Comparison of ENCODE assay signal across 24 cellular contexts in the genomic region with DNA sequence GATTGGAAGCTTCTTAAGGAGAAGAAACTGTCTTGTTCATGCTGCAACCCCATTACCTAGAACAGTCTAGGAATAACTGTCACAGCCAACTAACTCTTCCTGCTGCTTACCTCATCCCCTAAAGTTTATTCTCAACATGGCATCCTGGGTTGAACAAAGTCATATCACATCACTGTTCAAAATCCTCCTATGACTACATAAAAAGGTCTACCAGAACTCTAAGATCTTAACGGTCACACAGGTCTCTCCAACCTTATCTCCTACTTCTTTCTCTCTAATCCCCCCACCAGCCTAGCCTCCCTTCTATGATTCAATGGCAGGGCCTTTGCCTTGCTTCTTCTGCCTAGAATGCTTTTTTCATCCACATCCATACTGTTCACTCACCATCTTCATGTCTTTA.
DNase-seq lines count a peak whose midpoint lies in the region; ATAC-seq and TF ChIP-seq lines count a peak whose summit lies in the region.
"Had no signal": no experiment of that assay in that cellular context is flagged by ENCODE, and none has a peak within 500 bp of the region (broad histone marks: within the 10 kb centered on the region; RNA-seq: fewer than 3 reads in every experiment).

No MANE protein-coding gene starts in this region.

- peak; percentile 42 for ATAC-seq in activated CD4-positive, alpha-beta T cell treated with anti-CD3 and anti-CD28 coated beads for 36 hours
- ATAC-seq in T-helper 17 cell = no peak
- ATAC-seq in GM19324 (IDR thresholded peaks at IDR 0.05; ENCODE audit: low FRiP score, unreplicated experiment) = no peak
- ATAC-seq: Panc1 had no signal

- H3K27ac Mint-ChIP-seq in activated CD4-positive, alpha-beta T cell treated with anti-CD3 and anti-CD28 coated beads for 36 hours = no peak overlapping the region
- H3K27ac Mint-ChIP-seq in T-helper 17 cell (peak overlapping the region; percentile 8), glutamatergic neuron (ENCODE audit: unreplicated experiment) (peak overlapping the region; percentile 10)
- H3K27ac Mint-ChIP-seq: IgD-negative memory B cell had no signal

- intact Hi-C loops in activated CD4-positive, alpha-beta T cell treated with anti-CD3 and anti-CD28 coated beads for 36 hours (cut with DNase I, micrococcal nuclease) = no loop called here

- H3K9me3 Mint-ChIP-seq in activated CD4-positive, alpha-beta T cell treated with anti-CD3 and anti-CD28 coated beads for 36 hours (ENCODE audit: low read depth) = no peaks in the 10 kb centered on the region
- H3K9me3 Mint-ChIP-seq in glutamatergic neuron (ENCODE audit: unreplicated experiment) = peaks cover 7% of the 10 kb centered on the region
- H3K9me3 Mint-ChIP-seq: CD14-positive monocyte, IgD-negative memory B cell had no signal

- no peaks in the 10 kb centered on the region for H3K27me3 Mint-ChIP-seq in activated CD4-positive, alpha-beta T cell treated with anti-CD3 and anti-CD28 coated beads for 36 hours
- no peaks in the 10 kb centered on the region for H3K27me3 Mint-ChIP-seq in T-helper 17 cell
- peaks cover 6% of the 10 kb centered on the region for H3K27me3 Mint-ChIP-seq in glutamatergic neuron (ENCODE audit: unreplicated experiment)
- H3K27me3 Mint-ChIP-seq: IgD-negative memory B cell had no signal

- H3K36me3 Mint-ChIP-seq in activated CD4-positive, alpha-beta T cell treated with anti-CD3 and anti-CD28 coated beads for 36 hours (ENCODE audit: low read depth) = peaks cover 2% of the 10 kb centered on the region
- H3K36me3 Mint-ChIP-seq in T-helper 17 cell (ENCODE audit: low read depth) = peaks cover 3% of the 10 kb centered on the region
- H3K36me3 Mint-ChIP-seq in glutamatergic neuron (ENCODE audit: unreplicated experiment) = no peaks in the 10 kb centered on the region

- CTCF ChIA-PET in activated CD4-positive, alpha-beta T cell treated with anti-CD3 and anti-CD28 coated beads for 36 hours (lab: Charles Lee) = interaction anchor here (2.8 kb wide), 1 partner anchor 12 kb away, joined by 17 read pairs; no protein-coding TSS in a partner anchor

- POLR2A ChIA-PET in activated CD4-positive, alpha-beta T cell treated with anti-CD3 and anti-CD28 coated beads for 36 hours (lab: Charles Lee) = no interaction called here

- peaks cover 16% of the 10 kb centered on the region for H3K4me1 Mint-ChIP-seq in activated CD4-positive, alpha-beta T cell treated with anti-CD3 and anti-CD28 coated beads for 36 hours
- peaks cover 27% of the 10 kb centered on the region for H3K4me1 Mint-ChIP-seq in T-helper 17 cell
- peaks cover 10% of the 10 kb centered on the region for H3K4me1 Mint-ChIP-seq in glutamatergic neuron (ENCODE audit: low read depth, unreplicated experiment)

- H3K9me3 ChIP-seq in T-helper 17 cell (ENCODE audit: control insufficient read depth, low read length, poor library complexity, severe bottlenecking) = no peaks in the 10 kb centered on the region
- H3K9me3 ChIP-seq: BE2C, HAP-1 had no signal

- DNase-seq in activated CD4-positive, alpha-beta T cell treated with anti-CD3 and anti-CD28 coated beads for 36 hours = no peak
- no peak for DNase-seq in activated CD4-positive, alpha-beta T cell treated with anti-CD3 and anti-CD28 coated beads for 4 hours
- DNase-seq in T-helper 17 cell (no peak), glutamatergic neuron (no peak), AG08396 (ENCODE audit: low spot score) (no peak), globus pallidus (ENCODE audit: low spot score) (no peak)
- DNase-seq: BE2C, Calu3, DMS79 treated with DMSO at 0.1 percent for 48 hours, GF-D8, GOT3, Karpas-422, NCI-H1092, NCI-H1417 treated with DMSO at 0.1 percent for 48 hours, NCI-H1694 treated with DMSO at 0.1 percent for 48 hours, NCI-H2081, NCI-H2227 treated with DMSO at 0.1 percent for 48 hours, NCI-H526 treated with DMSO at 0.1 percent for 48 hours, SHP77 treated with DMSO at 0.1 percent for 48 hours had no signal

- no peak overlapping the region for H3K4me3 Mint-ChIP-seq in activated CD4-positive, alpha-beta T cell treated with anti-CD3 and anti-CD28 coated beads for 36 hours
- H3K4me3 Mint-ChIP-seq in T-helper 17 cell (no peak overlapping the region), glutamatergic neuron (ENCODE audit: unreplicated experiment) (no peak overlapping the region)
- H3K4me3 Mint-ChIP-seq: CD14-positive monocyte, IgD-negative memory B cell had no signal

- no peak for TF ChIP-seq CTCF in glutamatergic neuron (IDR thresholded peaks at IDR 0.05; ENCODE audit: partially characterized antibody, unreplicated experiment)
